In genomic region chr18:55034742-55035141, GRCh38 we compare ENCODE assay signal across 19 cellular contexts.
DNase-seq lines count a peak whose midpoint lies in the region; ATAC-seq, FAIRE-seq and TF ChIP-seq lines count a peak whose summit lies in the region.
"Had no signal": no experiment of that assay in that cellular context is flagged by ENCODE, and none has a peak within 500 bp of the region (broad histone marks: within the 10 kb centered on the region; RNA-seq: fewer than 3 reads in every experiment).

No MANE protein-coding gene starts in this region.

- no peaks in the 10 kb centered on the region for H3K79me2 ChIP-seq in astrocyte (ENCODE audit: insufficient read depth, low read length)

- FAIRE-seq in astrocyte (lab: Jason Lieb, UNC) = no peak
- FAIRE-seq: GM12878, GM18507 had no signal

- TF ChIP-seq CTCF in astrocyte (IDR thresholded peaks at IDR 0.05; ENCODE audit: insufficient read depth, low read depth, low read length) (no peak), testis (IDR thresholded peaks at IDR 0.05) (no peak)

- no peak overlapping the region for H2AFZ ChIP-seq in astrocyte (ENCODE audit: low read depth, low read length)

- intact Hi-C loops in cardiac septum (cut with DNase I) = no loop called here
- intact Hi-C loops in testis (cut with DNase I; ENCODE audit: low total_unique reads) = no loop called here

- H3K9ac ChIP-seq in astrocyte (ENCODE audit: low read length) = no peak overlapping the region
- H3K9ac ChIP-seq: BLaER1 had no signal

- no peak for ATAC-seq in GM21528 (IDR thresholded peaks at IDR 0.05; ENCODE audit: low FRiP score, unreplicated experiment)
- ATAC-seq: GM12878 had no signal

- no peaks in the 10 kb centered on the region for H3K27me3 Mint-ChIP-seq in astrocyte (ENCODE audit: low read depth, unreplicated experiment)
- H3K27me3 Mint-ChIP-seq: CD8-positive, alpha-beta memory T cell had no signal

- peak overlapping the region; percentile 12 for H3K4me2 ChIP-seq in astrocyte (ENCODE audit: low read length)
- H3K4me2 ChIP-seq: BLaER1 had no signal

- H3K27ac Mint-ChIP-seq in astrocyte (ENCODE audit: unreplicated experiment) = no peak overlapping the region
- H3K27ac Mint-ChIP-seq: CD8-positive, alpha-beta memory T cell; H9; IgD-negative memory B cell had no signal

- no peak overlapping the region for H3K4me3 Mint-ChIP-seq in astrocyte (ENCODE audit: unreplicated experiment)
- H3K4me3 Mint-ChIP-seq: CD8-positive, alpha-beta memory T cell; H9; IgD-negative memory B cell had no signal

- H3K36me3 Mint-ChIP-seq in astrocyte (ENCODE audit: low read depth, unreplicated experiment) = no peaks in the 10 kb centered on the region
- H3K36me3 Mint-ChIP-seq: CD8-positive, alpha-beta memory T cell; IgD-negative memory B cell had no signal

- no peak overlapping the region for H3K27ac ChIP-seq in astrocyte (ENCODE audit: low read depth, low read length)
- H3K27ac ChIP-seq in testis = no peak overlapping the region
- H3K27ac ChIP-seq: 22Rv1, BLaER1 had no signal

- no peaks in the 10 kb centered on the region for H3K27me3 ChIP-seq in astrocyte (ENCODE audit: insufficient read depth, low read length)
- no peaks in the 10 kb centered on the region for H3K27me3 ChIP-seq in testis
- H3K27me3 ChIP-seq: BLaER1 had no signal

- H3K9me3 Mint-ChIP-seq in astrocyte (ENCODE audit: unreplicated experiment) = no peaks in the 10 kb centered on the region
- H3K9me3 Mint-ChIP-seq: CD8-positive, alpha-beta memory T cell; H9; IgD-negative memory B cell had no signal

- peaks cover 4% of the 10 kb centered on the region for H3K4me1 Mint-ChIP-seq in astrocyte (ENCODE audit: low read depth, unreplicated experiment)
- H3K4me1 Mint-ChIP-seq: CD8-positive, alpha-beta memory T cell had no signal

- 81 to 82% methylated on average over 4 of the region's 4 CpGs for WGBS in testis, 2 donors

- H3K4me3 ChIP-seq in astrocyte (ENCODE audit: insufficient read depth, low read depth, low read length) (no peak overlapping the region), testis (no peak overlapping the region)
- H3K4me3 ChIP-seq: BLaER1, GM12878 had no signal

- H3K4me1 ChIP-seq in astrocyte (ENCODE audit: insufficient read depth, low read length) (peaks cover 3% of the 10 kb centered on the region), testis (no peaks in the 10 kb centered on the region)
- H3K4me1 ChIP-seq: BLaER1, Caco-2 had no signal

- DNase-seq in A172 (ENCODE audit: low spot score) = peak; percentile 48
- peak; percentile 63 for DNase-seq in M059J (ENCODE audit: low read depth)
- DNase-seq in astrocyte (ENCODE audit: low read depth) = peak; percentile 60
- DNase-seq in myocyte (ENCODE audit: low read depth) = peak; percentile 8
- DNase-seq in cardiac septum (ENCODE audit: low spot score) = no peak
- no peak for DNase-seq in stimulated activated naive CD4-positive, alpha-beta T cell treated with Interleukin-2 at 50 U/mL for 16 hours (lab: John Stamatoyannopoulos, UW)
- no peak for DNase-seq in testis
- DNase-seq: AML-193; Caco-2; CD8-positive, alpha-beta memory T cell; DND-41; GOT3; H9 had no signal

- no peaks in the 10 kb centered on the region for H3K36me3 ChIP-seq in astrocyte (ENCODE audit: insufficient read depth, low read length)
- no peaks in the 10 kb centered on the region for H3K36me3 ChIP-seq in testis (ENCODE audit: low read depth, missing control alignments)
- H3K36me3 ChIP-seq: BLaER1 had no signal

- TF ChIP-seq POLR2A in testis (IDR thresholded peaks at IDR 0.05) = no peak

- H3K9me3 ChIP-seq in astrocyte (ENCODE audit: insufficient read depth, low read depth, low read length) (no peaks in the 10 kb centered on the region), testis (no peaks in the 10 kb centered on the region)
- H3K9me3 ChIP-seq: BLaER1, Caco-2 had no signal

- H4K20me1 ChIP-seq in astrocyte (ENCODE audit: insufficient read depth, low read length) = no peaks in the 10 kb centered on the region
- H4K20me1 ChIP-seq: BLaER1 had no signal

Comparison
In these comparisons a context has a peak if more than half of its experiments do, and no peak if none do; other contexts are left out.
1. DNase-seq: peak in A172 (single experiment), M059J (single experiment), astrocyte (single experiment) and myocyte (single experiment); none in cardiac septum (single experiment), stimulated activated naive CD4-positive, alpha-beta T cell treated with Interleukin-2 at 50 U/mL for 16 hours (single experiment) and testis (single experiment).